Comparison of ENCODE assay signal across 8 cellular contexts in the genomic region with DNA sequence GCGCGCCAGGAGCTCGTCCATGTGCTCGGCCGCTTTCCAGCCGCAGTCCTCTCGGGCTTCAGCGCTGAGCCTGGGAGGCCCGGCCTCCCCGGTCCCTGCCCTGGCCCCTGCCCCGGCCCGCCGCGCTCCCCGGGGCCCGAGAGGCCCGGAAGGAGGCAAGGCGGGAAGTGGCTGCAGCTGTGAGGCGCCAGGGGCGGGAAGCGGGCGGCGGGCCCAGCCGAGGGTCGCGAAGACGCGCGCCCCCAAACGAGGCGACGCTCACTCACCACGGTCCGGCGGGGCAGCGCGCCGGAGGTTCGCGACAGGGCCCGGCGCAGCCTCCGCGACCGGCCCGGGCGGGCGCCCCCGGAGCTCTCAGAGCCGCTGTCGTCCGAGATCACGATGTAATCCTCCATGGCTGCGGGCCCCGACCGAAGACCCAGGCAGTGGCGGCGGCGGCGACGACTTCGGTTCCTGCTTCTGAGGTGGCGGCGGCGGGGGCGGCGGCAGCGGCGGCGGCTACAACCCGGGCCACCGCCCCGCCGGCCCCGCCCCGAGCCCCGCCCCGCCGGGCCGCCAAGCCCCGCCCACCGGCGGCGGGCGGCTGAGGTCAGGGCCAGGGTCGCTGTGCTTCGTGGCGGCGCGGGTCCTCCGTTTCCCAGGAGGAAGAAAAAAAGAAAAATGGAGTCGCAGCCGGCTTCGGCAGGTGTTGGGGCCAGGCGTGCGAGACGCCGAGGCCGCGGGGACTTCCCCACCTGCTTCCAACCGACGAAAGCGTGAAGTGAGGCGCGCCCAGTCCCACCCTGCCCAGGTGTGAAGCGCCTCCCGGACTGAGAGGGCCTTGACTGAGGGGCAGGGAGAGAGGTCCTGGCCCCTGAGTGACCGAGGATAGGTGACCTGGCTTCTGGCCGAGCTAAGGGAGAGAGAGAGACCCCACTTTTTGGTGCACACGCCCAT.
A peak's percentile ranks its signal among the peaks of the same experiment; 100 is the strongest.
DNase-seq lines count a peak whose midpoint lies in the region; TF ChIP-seq lines count a peak whose summit lies in the region.
"Not testable (repeated sequence)": the region's sequence is repeated elsewhere in the genome, so short reads cannot be mapped to it uniquely, and the experiment has no call there.

No MANE protein-coding gene starts in this region.

- H4K20me1 ChIP-seq in mammary epithelial cell (ENCODE audit: insufficient read depth, low read length) = not testable (repeated sequence)

- not testable (repeated sequence) for TF ChIP-seq POLR2A in sigmoid colon (IDR thresholded peaks at IDR 0.05); thyroid gland (IDR thresholded peaks at IDR 0.05)

- H3K79me2 ChIP-seq in mammary epithelial cell (ENCODE audit: insufficient read depth, low read length) = not testable (repeated sequence)

- dilution Hi-C loops in mammary epithelial cell (cut with HindIII; ENCODE audit: low sequenced_read_pairs) = not testable (repeated sequence)

- H3K4me1 ChIP-seq in HUES64 (ENCODE audit: insufficient read depth, low read length); mammary epithelial cell (ENCODE audit: insufficient read depth, low read length); sigmoid colon; thyroid gland: not testable (repeated sequence)

- in situ Hi-C loops in mammary epithelial cell (cut with MboI; ENCODE audit: low sequenced_read_pairs in 2 of 2) = not testable (repeated sequence)

- H3K27ac ChIP-seq in HUES64 (ENCODE audit: low read depth, low read length); mammary epithelial cell (ENCODE audit: insufficient read depth, low read depth, low read length); thyroid gland: not testable (repeated sequence)
- H3K27ac ChIP-seq in sigmoid colon = peak overlapping the region in 3 of 4 donors; percentile 59 to 62 (median 59)

- H3K36me3 ChIP-seq in GM06990 (ENCODE audit: control insufficient read depth, insufficient read depth, low read length); H7 (replicated peaks; ENCODE audit: control insufficient read depth, insufficient read depth, low read length); HUES64 (ENCODE audit: insufficient read depth, low read length); mammary epithelial cell (ENCODE audit: insufficient read depth, low read length); sigmoid colon; thyroid gland: not testable (repeated sequence)

- TF ChIP-seq EP300 in sigmoid colon (IDR thresholded peaks at IDR 0.05) = not testable (repeated sequence)

- not testable (repeated sequence) for BruUV-seq in mammary epithelial cell (replicated peaks; lab: Mats Ljungman, UMichigan)

- H3K9me3 ChIP-seq in HUES64 (ENCODE audit: insufficient read depth, low read depth, low read length); mammary epithelial cell (replicated peaks; ENCODE audit: insufficient read depth, low read length); sigmoid colon; thyroid gland: not testable (repeated sequence)

- DNase-seq in GM06990 (ENCODE audit: extremely low read depth, insufficient read length) (peak; percentile 15), H7 (peak; percentile 90), mammary epithelial cell (peak; percentile 1), iPS-NIHi7 (ENCODE audit: extremely low spot score) (peak; percentile 75), sigmoid colon (peak; percentile 79), thyroid gland (peak; percentile 52 to 64)
- peak; percentile 75 for DNase-seq in activated CD4-positive, alpha-beta T cell treated with anti-CD3 and anti-CD28 coated beads, Interleukin-2, amount 50 U/mL, for 1 hour

- H3K4me2 ChIP-seq in mammary epithelial cell (ENCODE audit: insufficient read depth, low read depth, low read length) = not testable (repeated sequence)

- CTCF ChIA-PET in mammary epithelial cell (lab: Charles Lee; ENCODE audit: low non-redundant PET) = not testable (repeated sequence)

- TF ChIP-seq CTCF in GM06990 (IDR thresholded peaks at IDR 0.05; ENCODE audit: insufficient read depth, low read length, poor library complexity, severe bottlenecking); mammary epithelial cell (conservative IDR thresholded peaks at IDR 0.05 in 1 of 2, IDR thresholded peaks at IDR 0.05 in 1 of 2; ENCODE audit: extremely low read depth in 1 of 2, insufficient read depth in 1 of 2, low read depth in 1 of 2, low read length in 2 of 2); sigmoid colon (IDR thresholded peaks at IDR 0.05); thyroid gland (IDR thresholded peaks at IDR 0.05): not testable (repeated sequence)

- not testable (repeated sequence) for H2AFZ ChIP-seq in mammary epithelial cell (ENCODE audit: low read depth, low read length)

- 3% methylated on average over 54 of the region's 110 CpGs for WGBS in HUES64
- WGBS in mammary epithelial cell (ENCODE audit: low coverage, missing lambda C conversion rate) = no CpG with 5 or more reads among the region's 110 CpGs
- 0% methylated on average over 39 to 48 of the region's 110 CpGs for WGBS in sigmoid colon, 2 donors
- 67 to 88% methylated on average over 1 to 3 of the region's 110 CpGs for WGBS in thyroid gland, 2 donors

- intact Hi-C loops in mammary epithelial cell (cut with micrococcal nuclease); sigmoid colon (cut with DNase I); thyroid gland (cut with DNase I): not testable (repeated sequence)

- H3K4me3 ChIP-seq in GM06990 (replicated peaks; ENCODE audit: low read depth, low read length) = peak overlapping the region; percentile 44
- H3K4me3 ChIP-seq in H7 (ENCODE audit: insufficient read depth, low read depth, low read length) = peak overlapping the region; percentile 37
- peak overlapping the region; percentile 46 for H3K4me3 ChIP-seq in HUES64 (ENCODE audit: low read length)
- H3K4me3 ChIP-seq in mammary epithelial cell (replicated peaks in 1 of 3; ENCODE audit: insufficient read depth in 1 of 3, low read depth in 2 of 3, low read length in 3 of 3) = peak overlapping the region in 2 of 3 experiments; percentile 39 to 45
- peak overlapping the region; percentile 42 to 57 (median 56) for H3K4me3 ChIP-seq in sigmoid colon
- H3K4me3 ChIP-seq in thyroid gland (replicated peaks in 1 of 3) = peak overlapping the region in 1 of 3 donors; percentile 44

- H3K27me3 ChIP-seq in GM06990 (replicated peaks; ENCODE audit: control insufficient read depth, insufficient read depth, low read length); H7 (ENCODE audit: control insufficient read depth, insufficient read depth, low read length); HUES64 (ENCODE audit: insufficient read depth, low read length); mammary epithelial cell (ENCODE audit: insufficient read depth, low read length); sigmoid colon; thyroid gland: not testable (repeated sequence)

- H3K9ac ChIP-seq in HUES64 (ENCODE audit: low read depth, low read length) = 0 out of 2 replicates have a peak overlapping the region, but pooled peaks have one; percentile 31
- not testable (repeated sequence) for H3K9ac ChIP-seq in mammary epithelial cell (ENCODE audit: insufficient read depth, low read length)

Comparison
In these comparisons a context has a peak if more than half of its experiments do, and no peak if none do; other contexts are left out.
1. DNase-seq: peak in every context shown above with its lines; median percentile 90 in H7; 79 in sigmoid colon; 75 in activated CD4-positive, alpha-beta T cell treated with anti-CD3 and anti-CD28 coated beads, Interleukin-2, amount 50 U/mL, for 1 hour; 75 in iPS-NIHi7; 58 in thyroid gland; 15 in GM06990; 1 in mammary epithelial cell.